7 cellular contexts compared by ENCODE assay signal in genomic region chr3:192917258-192917507, GRCh38. TPM values are rescaled to one million over a fixed set of nuclear protein-coding genes. Genes with fewer than 3 reads are reported as not detected.
DNase-seq lines count a peak whose midpoint lies in the region; ATAC-seq lines count a peak whose summit lies in the region.

No MANE protein-coding gene starts in this region.

- ATAC-seq in GM19328 (IDR thresholded peaks at IDR 0.05; ENCODE audit: unreplicated experiment) (peak; percentile 12), HG03571 (IDR thresholded peaks at IDR 0.05; ENCODE audit: unreplicated experiment) (peak; percentile 15)

- H3K36me3 ChIP-seq in adipocyte (ENCODE audit: control insufficient read depth, insufficient read depth, low read length, severe bottlenecking), result no peaks in the 10 kb centered on the region
- H3K36me3 ChIP-seq in thymus (ENCODE audit: control insufficient read depth, insufficient read depth), result no peaks in the 10 kb centered on the region

- H3K9ac ChIP-seq in adipocyte (ENCODE audit: low read length), result peak overlapping the region; percentile 87

- H3K27me3 ChIP-seq in adipocyte (replicated peaks; ENCODE audit: control insufficient read depth, insufficient read depth, low read length) (peaks cover 9% of the 10 kb centered on the region), layer of hippocampus (ENCODE audit: control insufficient read depth, insufficient read depth, low read length) (no peaks in the 10 kb centered on the region), thymus (ENCODE audit: control insufficient read depth, insufficient read depth) (peaks cover 30% of the 10 kb centered on the region)

- DNase-seq in adipocyte (ENCODE audit: low read depth) (no peak), NCI-H1092 (lab: John Stamatoyannopoulos, UW) (no peak), GM19238 (ENCODE audit: insufficient read length, low spot score) (no peak)

- 2% methylated on average over 13 of the region's 13 CpGs for WGBS in thymus

- H3K27ac ChIP-seq in layer of hippocampus (ENCODE audit: low read depth, low read length) (peak overlapping the region; percentile 58), thymus (ENCODE audit: low read depth) (peak overlapping the region; percentile 70)

- H3K4me1 ChIP-seq in adipocyte (ENCODE audit: control insufficient read depth, insufficient read depth, low read length), result peaks cover 6% of the 10 kb centered on the region
- peaks cover 4% of the 10 kb centered on the region for H3K4me1 ChIP-seq in thymus (ENCODE audit: control insufficient read depth, insufficient read depth, low read length)

- H3K9me3 ChIP-seq in adipocyte (ENCODE audit: control insufficient read depth, low read length) (no peaks in the 10 kb centered on the region), thymus (ENCODE audit: control insufficient read depth) (no peaks in the 10 kb centered on the region)

- peak overlapping the region; percentile 99 for H3K4me3 ChIP-seq in adipocyte (ENCODE audit: low read length)
- peak overlapping the region; percentile 55 for H3K4me3 ChIP-seq in thymus (ENCODE audit: low read length)

RNA-seq across cellular contexts. Expression of gene MB21D2, which starts 0.5 kb away (rescaled TPM):
- 2.4 TPM for polyA plus RNA-seq in thymus
